22 cellular contexts compared by ENCODE assay signal in the genomic region with DNA sequence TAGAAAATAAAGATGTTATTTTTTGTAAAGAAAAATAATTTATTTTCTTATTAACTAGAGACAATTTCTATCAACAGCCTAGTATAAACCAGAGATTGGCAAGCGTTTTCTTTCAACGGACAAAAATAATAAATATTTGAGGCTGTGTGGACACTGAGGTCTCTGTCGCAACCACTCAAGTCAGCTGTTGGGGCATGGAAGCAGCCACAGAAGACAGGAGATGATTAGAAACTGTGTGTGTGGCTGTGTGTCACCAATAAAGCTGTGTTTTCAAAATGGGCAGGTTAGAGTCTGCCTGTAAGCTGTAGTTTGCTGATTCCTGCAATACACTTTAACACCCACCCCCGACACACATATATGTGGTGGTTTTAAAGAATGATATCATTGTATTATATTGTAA.
A peak's percentile ranks its signal among the peaks of the same experiment; 100 is the strongest.
DNase-seq lines count a peak whose midpoint lies in the region; ATAC-seq and TF ChIP-seq lines count a peak whose summit lies in the region.
"Had no signal": no experiment of that assay in that cellular context is flagged by ENCODE, and none has a peak within 500 bp of the region (broad histone marks: within the 10 kb centered on the region; RNA-seq: fewer than 3 reads in every experiment).

No MANE protein-coding gene starts in this region.

- H3K9me3 ChIP-seq in liver (ENCODE audit: control insufficient read depth in 4 of 4, low read length in 3 of 4) (no peaks in the 10 kb centered on the region), MG63 (no peaks in the 10 kb centered on the region)
- H3K9me3 ChIP-seq: ovary, sigmoid colon, SJSA1 had no signal

- no peaks in the 10 kb centered on the region for H3K36me3 ChIP-seq in liver (ENCODE audit: control insufficient read depth in 4 of 4, insufficient read depth in 3 of 4, low read depth in 1 of 4, low read length in 3 of 4)
- no peaks in the 10 kb centered on the region for H3K36me3 ChIP-seq in MG63
- H3K36me3 ChIP-seq: ovary, sigmoid colon, SJSA1 had no signal

- no peak for ATAC-seq in GM21367 (IDR thresholded peaks at IDR 0.05; ENCODE audit: unreplicated experiment)
- ATAC-seq: natural killer cell treated with Interleukin-12 subunit alpha and Interleukin-12 subunit beta and Interleukin-15 and Interleukin-18, amount 100 ng/mL, for 72 hours; stimulated activated memory B cell treated with anti-CD40 and anti-IgM and Interleukin-4, amounts not matched to agents 10 μg/mL and 1 μg/mL and 100 μg/mL, for 72 hours had no signal

- H3K9ac ChIP-seq in liver (ENCODE audit: low read depth in 1 of 2, low read length in 2 of 2): no peak overlapping the region

- no peak overlapping the region for H3K4me3 Mint-ChIP-seq in activated CD4-positive, alpha-beta T cell treated with anti-CD3 and anti-CD28 coated beads, Interleukin-2, amount 10 ng/mL, durations not matched to agents 24 days and 14 days
- H3K4me3 Mint-ChIP-seq: brain; CD4-positive, alpha-beta memory T cell; mesothelial cell of epicardium; natural killer cell treated with Interleukin-12 subunit alpha and Interleukin-12 subunit beta and Interleukin-15 and Interleukin-18, amount 100 ng/mL, for 72 hours; stimulated activated memory B cell treated with anti-CD40 and anti-IgM and Interleukin-4, amounts not matched to agents 10 μg/mL and 1 μg/mL and 100 μg/mL, for 72 hours; T-helper 1 cell treated with Interleukin-12 subunit alpha and Interleukin-12 subunit beta and Interleukin-4 antibody, amounts not matched to agents 30 μg/mL and 1 μg/mL, for 36 hours had no signal

- intact Hi-C loops in activated CD4-positive, alpha-beta T cell treated with anti-CD3 and anti-CD28 coated beads, Interleukin-2, amount 10 ng/mL, durations not matched to agents 24 days and 14 days (cut with micrococcal nuclease): no loop called here

- peaks cover 3 to 15% (median 11%) of the 10 kb centered on the region in 4 donors for H3K4me1 ChIP-seq in liver (ENCODE audit: control insufficient read depth in 4 of 4, insufficient read depth in 4 of 4, low read length in 3 of 4)
- H3K4me1 ChIP-seq: SJSA1 had no signal

- H3K9me3 Mint-ChIP-seq in activated CD4-positive, alpha-beta T cell treated with anti-CD3 and anti-CD28 coated beads, Interleukin-2, amount 10 ng/mL, durations not matched to agents 24 days and 14 days: peaks cover 17% of the 10 kb centered on the region
- H3K9me3 Mint-ChIP-seq: brain; CD4-positive, alpha-beta memory T cell; stimulated activated memory B cell treated with anti-CD40 and anti-IgM and Interleukin-4, amounts not matched to agents 10 μg/mL and 1 μg/mL and 100 μg/mL, for 72 hours had no signal

- H3K4me1 Mint-ChIP-seq in activated CD4-positive, alpha-beta T cell treated with anti-CD3 and anti-CD28 coated beads, Interleukin-2, amount 10 ng/mL, durations not matched to agents 24 days and 14 days: peaks cover 5% of the 10 kb centered on the region
- H3K4me1 Mint-ChIP-seq: brain; stimulated activated memory B cell treated with anti-CD40 and anti-IgM and Interleukin-4, amounts not matched to agents 10 μg/mL and 1 μg/mL and 100 μg/mL, for 72 hours had no signal

- peak; percentile 4 for DNase-seq in EH (ENCODE audit: low read depth)
- DNase-seq in NCI-H2029 (lab: John Stamatoyannopoulos, UW): peak; percentile 7
- DNase-seq in choroid plexus epithelial cell (ENCODE audit: low read depth): peak; percentile 21
- no peak for DNase-seq in MG63
- DNase-seq in NCI-H345 treated with DMSO at 0.1 percent for 48 hours (lab: John Stamatoyannopoulos, UW; ENCODE audit: unreplicated experiment): no peak
- DNase-seq in activated CD4-positive, alpha-beta T cell treated with anti-CD3 and anti-CD28 coated beads, Interleukin-2, amount 10 ng/mL, durations not matched to agents 24 days and 14 days: no peak
- DNase-seq: activated CD4-positive, alpha-beta T cell treated with anti-CD3 and anti-CD28 coated beads, Interleukin-2, amount 50 U/mL, for 1 hour; activated CD8-positive, alpha-beta memory T cell treated with anti-CD3 and anti-CD28 coated beads, Interleukin-2, amount 50 U/mL, for 4 hours; activated effector memory CD4-positive, alpha-beta T cell treated with Interleukin-2 at 50 U/mL for 16 hours; CD4-positive, alpha-beta memory T cell; foreskin fibroblast; ovary; sigmoid colon had no signal

- H3K27me3 Mint-ChIP-seq in activated CD4-positive, alpha-beta T cell treated with anti-CD3 and anti-CD28 coated beads, Interleukin-2, amount 10 ng/mL, durations not matched to agents 24 days and 14 days: no peaks in the 10 kb centered on the region
- H3K27me3 Mint-ChIP-seq: brain; stimulated activated memory B cell treated with anti-CD40 and anti-IgM and Interleukin-4, amounts not matched to agents 10 μg/mL and 1 μg/mL and 100 μg/mL, for 72 hours had no signal

- no peaks in the 10 kb centered on the region for H3K36me3 Mint-ChIP-seq in activated CD4-positive, alpha-beta T cell treated with anti-CD3 and anti-CD28 coated beads, Interleukin-2, amount 10 ng/mL, durations not matched to agents 24 days and 14 days (ENCODE audit: low read depth)
- H3K36me3 Mint-ChIP-seq: brain; CD4-positive, alpha-beta memory T cell; mesothelial cell of epicardium; natural killer cell treated with Interleukin-12 subunit alpha and Interleukin-12 subunit beta and Interleukin-15 and Interleukin-18, amount 100 ng/mL, for 72 hours; stimulated activated memory B cell treated with anti-CD40 and anti-IgM and Interleukin-4, amounts not matched to agents 10 μg/mL and 1 μg/mL and 100 μg/mL, for 72 hours had no signal

- 56% methylated on average over 4 of the region's 4 CpGs for WGBS in liver

- peak; percentile 5 to 56 for TF ChIP-seq RAD21 in liver (IDR thresholded peaks at IDR 0.05)

- TF ChIP-seq CTCF in choroid plexus epithelial cell (conservative IDR thresholded peaks at IDR 0.05; ENCODE audit: low read depth, low read length): no peak
- TF ChIP-seq CTCF in liver (IDR thresholded peaks at IDR 0.05; ENCODE audit: low read depth, low read length, missing input control): no peak

- no peak overlapping the region for H3K27ac Mint-ChIP-seq in activated CD4-positive, alpha-beta T cell treated with anti-CD3 and anti-CD28 coated beads, Interleukin-2, amount 10 ng/mL, durations not matched to agents 24 days and 14 days
- H3K27ac Mint-ChIP-seq: brain; CD4-positive, alpha-beta memory T cell; natural killer cell treated with Interleukin-12 subunit alpha and Interleukin-12 subunit beta and Interleukin-15 and Interleukin-18, amount 100 ng/mL, for 72 hours; stimulated activated memory B cell treated with anti-CD40 and anti-IgM and Interleukin-4, amounts not matched to agents 10 μg/mL and 1 μg/mL and 100 μg/mL, for 72 hours; T-helper 1 cell treated with Interleukin-12 subunit alpha and Interleukin-12 subunit beta and Interleukin-4 antibody, amounts not matched to agents 30 μg/mL and 1 μg/mL, for 36 hours had no signal

- H3K4me3 ChIP-seq in choroid plexus epithelial cell (ENCODE audit: low read depth, low read length) (no peak overlapping the region), liver (ENCODE audit: low read depth in 1 of 3, low read length in 3 of 3) (no peak overlapping the region), MG63 (no peak overlapping the region)
- H3K4me3 ChIP-seq: ovary, sigmoid colon, SJSA1 had no signal

- H3K27ac ChIP-seq in liver (ENCODE audit: low read depth in 1 of 2, low read length in 2 of 2): no peak overlapping the region
- H3K27ac ChIP-seq: ovary, sigmoid colon, SJSA1, VCaP had no signal

- H3K27me3 ChIP-seq in liver (ENCODE audit: control insufficient read depth in 4 of 4, insufficient read depth in 4 of 4, low read length in 3 of 4): peaks cover 0 to 2% (median 0%) of the 10 kb centered on the region in 4 donors
- H3K27me3 ChIP-seq in MG63: no peaks in the 10 kb centered on the region
- H3K27me3 ChIP-seq: ovary, sigmoid colon, SJSA1 had no signal

TF ChIP-seq in liver, 16 proteins besides CTCF, POLR2A, EP300 and RAD21 (continues in another document):
- no peak for TF ChIP-seq EGR1 (IDR thresholded peaks at IDR 0.05; ENCODE audit: low read depth in 2 of 2)
- no peak for TF ChIP-seq TAF1 (conservative IDR thresholded peaks at IDR 0.05)
- TF ChIP-seq HNF4G (IDR thresholded peaks at IDR 0.05): peak; percentile 26
- TF ChIP-seq, protein P1, sequence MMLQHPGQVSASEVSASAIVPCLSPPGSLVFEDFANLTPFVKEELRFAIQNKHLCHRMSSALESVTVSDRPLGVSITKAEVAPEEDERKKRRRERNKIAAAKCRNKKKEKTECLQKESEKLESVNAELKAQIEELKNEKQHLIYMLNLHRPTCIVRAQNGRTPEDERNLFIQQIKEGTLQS (IDR thresholded peaks at IDR 0.05): no peak
- peak; percentile 35 to 63 for TF ChIP-seq HNF4A (conservative IDR thresholded peaks at IDR 0.05)
- TF ChIP-seq FOXA2 (IDR thresholded peaks at IDR 0.05): no peak
- TF ChIP-seq JUND (IDR thresholded peaks at IDR 0.05): no peak
- no peak for TF ChIP-seq GABPA (IDR thresholded peaks at IDR 0.05 in 1 of 2, conservative IDR thresholded peaks at IDR 0.05 in 1 of 2)
- TF ChIP-seq YY1 (IDR thresholded peaks at IDR 0.05): no peak
- peak in 1 of 2 donors; percentile 8 for TF ChIP-seq RXRA (IDR thresholded peaks at IDR 0.05)
- no peak for TF ChIP-seq FOXA1 (IDR thresholded peaks at IDR 0.05)
- TF ChIP-seq, protein P2, sequence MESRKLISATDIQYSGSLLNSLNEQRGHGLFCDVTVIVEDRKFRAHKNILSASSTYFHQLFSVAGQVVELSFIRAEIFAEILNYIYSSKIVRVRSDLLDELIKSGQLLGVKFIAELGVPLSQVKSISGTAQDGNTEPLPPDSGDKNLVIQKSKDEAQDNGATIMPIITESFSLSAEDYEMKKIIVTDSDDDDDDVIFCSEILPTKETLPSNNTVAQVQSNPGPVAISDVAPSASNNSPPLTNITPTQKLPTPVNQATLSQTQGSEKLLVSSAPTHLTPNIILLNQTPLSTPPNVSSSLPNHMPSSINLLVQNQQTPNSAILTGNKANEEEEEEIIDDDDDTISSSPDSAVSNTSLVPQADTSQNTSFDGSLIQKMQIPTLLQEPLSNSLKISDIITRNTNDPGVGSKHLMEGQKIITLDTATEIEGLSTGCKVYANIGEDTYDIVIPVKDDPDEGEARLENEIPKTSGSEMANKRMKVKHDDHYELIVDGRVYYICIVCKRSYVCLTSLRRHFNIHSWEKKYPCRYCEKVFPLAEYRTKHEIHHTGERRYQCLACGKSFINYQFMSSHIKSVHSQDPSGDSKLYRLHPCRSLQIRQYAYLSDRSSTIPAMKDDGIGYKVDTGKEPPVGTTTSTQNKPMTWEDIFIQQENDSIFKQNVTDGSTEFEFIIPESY (IDR thresholded peaks at IDR 0.05): no peak

Comparison
In these comparisons a context has a peak if more than half of its experiments do, and no peak if none do; other contexts are left out.
1. DNase-seq: peak in EH (single experiment), NCI-H2029 (single experiment) and choroid plexus epithelial cell (single experiment); none in MG63 (single experiment), NCI-H345 treated with DMSO at 0.1 percent for 48 hours (single experiment) and activated CD4-positive, alpha-beta T cell treated with anti-CD3 and anti-CD28 coated beads, Interleukin-2, amount 10 ng/mL, durations not matched to agents 24 days and 14 days (single experiment).